In the genomic region with DNA sequence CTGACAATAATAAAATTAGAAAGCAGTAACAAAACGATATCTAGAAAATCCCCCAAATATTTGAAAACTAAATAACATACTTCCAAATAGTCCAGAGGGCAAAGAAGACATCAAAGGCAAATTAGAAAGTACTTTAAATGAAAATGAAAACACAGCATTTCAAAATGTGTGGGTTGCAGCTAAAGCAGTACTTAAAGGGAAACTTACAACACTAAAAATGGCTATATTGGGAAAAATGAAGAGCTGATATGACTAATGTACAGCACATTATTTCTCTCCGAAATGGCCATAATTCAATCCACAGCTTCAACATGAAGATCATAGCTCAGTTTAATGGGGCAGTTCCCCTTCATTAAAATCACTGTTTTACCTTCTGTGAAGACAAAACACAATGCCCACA, we compare ENCODE assay signal across 1 cellular context.
TF ChIP-seq lines count a peak whose summit lies in the region.

No MANE protein-coding gene starts in this region.

TF ChIP-seq in GM12878, 131 proteins besides CTCF, POLR2A, EP300 and RAD21 (continued from another document and continues in another):
- TF ChIP-seq, protein P1, sequence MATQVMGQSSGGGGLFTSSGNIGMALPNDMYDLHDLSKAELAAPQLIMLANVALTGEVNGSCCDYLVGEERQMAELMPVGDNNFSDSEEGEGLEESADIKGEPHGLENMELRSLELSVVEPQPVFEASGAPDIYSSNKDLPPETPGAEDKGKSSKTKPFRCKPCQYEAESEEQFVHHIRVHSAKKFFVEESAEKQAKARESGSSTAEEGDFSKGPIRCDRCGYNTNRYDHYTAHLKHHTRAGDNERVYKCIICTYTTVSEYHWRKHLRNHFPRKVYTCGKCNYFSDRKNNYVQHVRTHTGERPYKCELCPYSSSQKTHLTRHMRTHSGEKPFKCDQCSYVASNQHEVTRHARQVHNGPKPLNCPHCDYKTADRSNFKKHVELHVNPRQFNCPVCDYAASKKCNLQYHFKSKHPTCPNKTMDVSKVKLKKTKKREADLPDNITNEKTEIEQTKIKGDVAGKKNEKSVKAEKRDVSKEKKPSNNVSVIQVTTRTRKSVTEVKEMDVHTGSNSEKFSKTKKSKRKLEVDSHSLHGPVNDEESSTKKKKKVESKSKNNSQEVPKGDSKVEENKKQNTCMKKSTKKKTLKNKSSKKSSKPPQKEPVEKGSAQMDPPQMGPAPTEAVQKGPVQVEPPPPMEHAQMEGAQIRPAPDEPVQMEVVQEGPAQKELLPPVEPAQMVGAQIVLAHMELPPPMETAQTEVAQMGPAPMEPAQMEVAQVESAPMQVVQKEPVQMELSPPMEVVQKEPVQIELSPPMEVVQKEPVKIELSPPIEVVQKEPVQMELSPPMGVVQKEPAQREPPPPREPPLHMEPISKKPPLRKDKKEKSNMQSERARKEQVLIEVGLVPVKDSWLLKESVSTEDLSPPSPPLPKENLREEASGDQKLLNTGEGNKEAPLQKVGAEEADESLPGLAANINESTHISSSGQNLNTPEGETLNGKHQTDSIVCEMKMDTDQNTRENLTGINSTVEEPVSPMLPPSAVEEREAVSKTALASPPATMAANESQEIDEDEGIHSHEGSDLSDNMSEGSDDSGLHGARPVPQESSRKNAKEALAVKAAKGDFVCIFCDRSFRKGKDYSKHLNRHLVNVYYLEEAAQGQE (IDR thresholded peaks at IDR 0.05; ENCODE audit: low read depth, low read length), result no peak
- TF ChIP-seq RAD51 (IDR thresholded peaks at IDR 0.05) (no peak), MEF2A (IDR thresholded peaks at IDR 0.05; ENCODE audit: insufficient read depth, low read depth, low read length) (peak; percentile 86), ZBTB11 (CRISPR knock-in tag; IDR thresholded peaks at IDR 0.05) (no peak), CREB1 (IDR thresholded peaks at IDR 0.05; ENCODE audit: low read depth) (no peak), TBL1XR1 (IDR thresholded peaks at IDR 0.05; ENCODE audit: low read depth, low read length) (no peak), CEBPB (IDR thresholded peaks at IDR 0.05; ENCODE audit: borderline replicate concordance in 1 of 2, low read depth in 2 of 2, low read length in 2 of 2) (no peak), ZSCAN29 (IDR thresholded peaks at IDR 0.05) (no peak), RBBP5 (conservative IDR thresholded peaks at IDR 0.05) (no peak), POU2F2 (IDR thresholded peaks at IDR 0.05; ENCODE audit: borderline replicate concordance, low read depth, low read length) (no peak), NR2F1 (conservative IDR thresholded peaks at IDR 0.05) (no peak), SMAD1 (IDR thresholded peaks at IDR 0.05; ENCODE audit: low read depth, partially characterized antibody) (no peak), TCF7 (IDR thresholded peaks at IDR 0.05; ENCODE audit: borderline replicate concordance) (0 out of 2 replicates have a peak, but pooled peaks have one; percentile 34), BHLHE40 (IDR thresholded peaks at IDR 0.05; ENCODE audit: borderline replicate concordance in 1 of 2, low read depth in 2 of 2, low read length in 1 of 2) (no peak), NFIC (IDR thresholded peaks at IDR 0.05; ENCODE audit: low read depth, low read length) (peak; percentile 30; the same call in 1 of the 2 replicates), BCL11A (IDR thresholded peaks at IDR 0.05; ENCODE audit: low read depth, low read length) (no peak), NR2C2 (IDR thresholded peaks at IDR 0.05; ENCODE audit: borderline replicate concordance, control insufficient read depth, insufficient read length, low read depth) (no peak), JUNB (IDR thresholded peaks at IDR 0.05) (peak; percentile 69), NFXL1 (IDR thresholded peaks at IDR 0.05; ENCODE audit: borderline replicate concordance) (no peak), IKZF2 (IDR thresholded peaks at IDR 0.05) (0 out of 4 replicates have a peak, but pooled peaks of 1 of the 2 experiments have one; percentile 29), GABPA (IDR thresholded peaks at IDR 0.05; ENCODE audit: low read depth) (0 out of 2 replicates have a peak, but pooled peaks have one; percentile 7), NBN (IDR thresholded peaks at IDR 0.05) (no peak), MEF2B (IDR thresholded peaks at IDR 0.05; ENCODE audit: partially characterized antibody, poor library complexity, severe bottlenecking) (peak; percentile 38), NFYA (IDR thresholded peaks at IDR 0.05; ENCODE audit: borderline replicate concordance, low read depth, low read length) (no peak), ZNF24 (IDR thresholded peaks at IDR 0.05) (no peak), HSF1 (IDR thresholded peaks at IDR 0.05; ENCODE audit: low read depth, low read length) (no peak), BACH1 (IDR thresholded peaks at IDR 0.05; ENCODE audit: borderline replicate concordance) (no peak), CHD1 (IDR thresholded peaks at IDR 0.05; ENCODE audit: low read depth, low read length) (no peak), FOXK2 (IDR thresholded peaks at IDR 0.05) (no peak), SP1 (IDR thresholded peaks at IDR 0.05; ENCODE audit: low read depth, low read length) (no peak), RB1 (IDR thresholded peaks at IDR 0.05; ENCODE audit: borderline replicate concordance) (no peak), E4F1 (IDR thresholded peaks at IDR 0.05; ENCODE audit: borderline replicate concordance, partially characterized antibody) (no peak), SKIL (IDR thresholded peaks at IDR 0.05; ENCODE audit: low read depth, poor library complexity, severe bottlenecking) (no peak), MTA3 (IDR thresholded peaks at IDR 0.05; ENCODE audit: borderline replicate concordance, low read length) (no peak)
- TF ChIP-seq, protein P2, sequence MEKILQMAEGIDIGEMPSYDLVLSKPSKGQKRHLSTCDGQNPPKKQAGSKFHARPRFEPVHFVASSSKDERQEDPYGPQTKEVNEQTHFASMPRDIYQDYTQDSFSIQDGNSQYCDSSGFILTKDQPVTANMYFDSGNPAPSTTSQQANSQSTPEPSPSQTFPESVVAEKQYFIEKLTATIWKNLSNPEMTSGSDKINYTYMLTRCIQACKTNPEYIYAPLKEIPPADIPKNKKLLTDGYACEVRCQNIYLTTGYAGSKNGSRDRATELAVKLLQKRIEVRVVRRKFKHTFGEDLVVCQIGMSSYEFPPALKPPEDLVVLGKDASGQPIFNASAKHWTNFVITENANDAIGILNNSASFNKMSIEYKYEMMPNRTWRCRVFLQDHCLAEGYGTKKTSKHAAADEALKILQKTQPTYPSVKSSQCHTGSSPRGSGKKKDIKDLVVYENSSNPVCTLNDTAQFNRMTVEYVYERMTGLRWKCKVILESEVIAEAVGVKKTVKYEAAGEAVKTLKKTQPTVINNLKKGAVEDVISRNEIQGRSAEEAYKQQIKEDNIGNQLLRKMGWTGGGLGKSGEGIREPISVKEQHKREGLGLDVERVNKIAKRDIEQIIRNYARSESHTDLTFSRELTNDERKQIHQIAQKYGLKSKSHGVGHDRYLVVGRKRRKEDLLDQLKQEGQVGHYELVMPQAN (conservative IDR thresholded peaks at IDR 0.05), result no peak
- TF ChIP-seq, protein P3, sequence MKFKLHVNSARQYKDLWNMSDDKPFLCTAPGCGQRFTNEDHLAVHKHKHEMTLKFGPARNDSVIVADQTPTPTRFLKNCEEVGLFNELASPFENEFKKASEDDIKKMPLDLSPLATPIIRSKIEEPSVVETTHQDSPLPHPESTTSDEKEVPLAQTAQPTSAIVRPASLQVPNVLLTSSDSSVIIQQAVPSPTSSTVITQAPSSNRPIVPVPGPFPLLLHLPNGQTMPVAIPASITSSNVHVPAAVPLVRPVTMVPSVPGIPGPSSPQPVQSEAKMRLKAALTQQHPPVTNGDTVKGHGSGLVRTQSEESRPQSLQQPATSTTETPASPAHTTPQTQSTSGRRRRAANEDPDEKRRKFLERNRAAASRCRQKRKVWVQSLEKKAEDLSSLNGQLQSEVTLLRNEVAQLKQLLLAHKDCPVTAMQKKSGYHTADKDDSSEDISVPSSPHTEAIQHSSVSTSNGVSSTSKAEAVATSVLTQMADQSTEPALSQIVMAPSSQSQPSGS (IDR thresholded peaks at IDR 0.05; ENCODE audit: low read length), result no peak
- TF ChIP-seq, protein P4, sequence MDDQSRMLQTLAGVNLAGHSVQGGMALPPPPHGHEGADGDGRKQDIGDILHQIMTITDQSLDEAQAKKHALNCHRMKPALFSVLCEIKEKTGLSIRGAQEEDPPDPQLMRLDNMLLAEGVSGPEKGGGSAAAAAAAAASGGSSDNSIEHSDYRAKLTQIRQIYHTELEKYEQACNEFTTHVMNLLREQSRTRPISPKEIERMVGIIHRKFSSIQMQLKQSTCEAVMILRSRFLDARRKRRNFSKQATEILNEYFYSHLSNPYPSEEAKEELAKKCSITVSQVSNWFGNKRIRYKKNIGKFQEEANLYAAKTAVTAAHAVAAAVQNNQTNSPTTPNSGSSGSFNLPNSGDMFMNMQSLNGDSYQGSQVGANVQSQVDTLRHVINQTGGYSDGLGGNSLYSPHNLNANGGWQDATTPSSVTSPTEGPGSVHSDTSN (IDR thresholded peaks at IDR 0.05; ENCODE audit: insufficient replicate concordance, low read depth, low read length), result no peak
